In the genomic region with DNA sequence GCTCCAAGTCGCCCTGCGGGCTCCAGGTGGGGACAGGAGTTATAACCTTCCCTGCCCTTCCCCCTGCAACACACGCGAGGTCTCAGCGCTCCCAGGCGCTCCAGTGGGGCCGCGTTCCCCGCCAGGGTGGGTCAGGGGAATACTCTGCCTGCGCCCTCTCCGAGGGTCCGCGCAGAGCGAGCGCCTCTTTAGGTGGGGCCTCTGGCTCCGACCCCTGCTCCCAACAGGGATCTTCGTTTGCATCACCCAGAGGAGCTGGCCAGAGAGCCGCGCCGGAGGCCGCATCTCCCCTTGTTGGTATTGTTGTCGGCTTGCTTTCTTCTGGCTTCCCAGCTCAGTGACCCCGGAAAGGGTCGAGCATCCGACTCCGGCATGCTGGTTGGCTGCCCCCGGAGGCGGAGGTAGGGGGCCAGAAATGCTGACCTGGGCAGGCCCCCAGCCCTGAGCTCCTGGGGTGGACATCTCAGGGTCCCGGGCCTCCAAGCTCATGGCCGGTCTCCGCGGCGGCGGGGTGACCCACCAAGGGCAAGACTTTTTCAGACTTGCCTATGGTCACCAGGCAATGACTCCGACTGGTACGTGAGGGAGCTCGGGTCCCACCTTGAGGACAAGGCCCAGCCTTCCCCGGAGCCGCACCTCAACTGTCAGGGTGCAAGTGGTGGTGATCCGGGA, we compare ENCODE assay signal across 1 cellular context.
TF ChIP-seq lines count a peak whose summit lies in the region.

No MANE protein-coding gene starts in this region.

TF ChIP-seq in GM23338, 12 proteins besides CTCF, POLR2A, EP300 and RAD21 (continued from another document):
- TF ChIP-seq EZH2 (IDR thresholded peaks at IDR 0.05; ENCODE audit: low read depth, unreplicated experiment) (peak; percentile 78), JUNB (IDR thresholded peaks at IDR 0.05; ENCODE audit: unreplicated experiment) (no peak), EZH2phosphoT487 (IDR thresholded peaks at IDR 0.05; ENCODE audit: unreplicated experiment) (peak; percentile 87), STAT1 (IDR thresholded peaks at IDR 0.05; ENCODE audit: unreplicated experiment) (no peak)
- TF ChIP-seq, protein P1, sequence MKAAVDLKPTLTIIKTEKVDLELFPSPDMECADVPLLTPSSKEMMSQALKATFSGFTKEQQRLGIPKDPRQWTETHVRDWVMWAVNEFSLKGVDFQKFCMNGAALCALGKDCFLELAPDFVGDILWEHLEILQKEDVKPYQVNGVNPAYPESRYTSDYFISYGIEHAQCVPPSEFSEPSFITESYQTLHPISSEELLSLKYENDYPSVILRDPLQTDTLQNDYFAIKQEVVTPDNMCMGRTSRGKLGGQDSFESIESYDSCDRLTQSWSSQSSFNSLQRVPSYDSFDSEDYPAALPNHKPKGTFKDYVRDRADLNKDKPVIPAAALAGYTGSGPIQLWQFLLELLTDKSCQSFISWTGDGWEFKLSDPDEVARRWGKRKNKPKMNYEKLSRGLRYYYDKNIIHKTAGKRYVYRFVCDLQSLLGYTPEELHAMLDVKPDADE (IDR thresholded peaks at IDR 0.05) = no peak
